9 cellular contexts compared by ENCODE assay signal in the genomic region with DNA sequence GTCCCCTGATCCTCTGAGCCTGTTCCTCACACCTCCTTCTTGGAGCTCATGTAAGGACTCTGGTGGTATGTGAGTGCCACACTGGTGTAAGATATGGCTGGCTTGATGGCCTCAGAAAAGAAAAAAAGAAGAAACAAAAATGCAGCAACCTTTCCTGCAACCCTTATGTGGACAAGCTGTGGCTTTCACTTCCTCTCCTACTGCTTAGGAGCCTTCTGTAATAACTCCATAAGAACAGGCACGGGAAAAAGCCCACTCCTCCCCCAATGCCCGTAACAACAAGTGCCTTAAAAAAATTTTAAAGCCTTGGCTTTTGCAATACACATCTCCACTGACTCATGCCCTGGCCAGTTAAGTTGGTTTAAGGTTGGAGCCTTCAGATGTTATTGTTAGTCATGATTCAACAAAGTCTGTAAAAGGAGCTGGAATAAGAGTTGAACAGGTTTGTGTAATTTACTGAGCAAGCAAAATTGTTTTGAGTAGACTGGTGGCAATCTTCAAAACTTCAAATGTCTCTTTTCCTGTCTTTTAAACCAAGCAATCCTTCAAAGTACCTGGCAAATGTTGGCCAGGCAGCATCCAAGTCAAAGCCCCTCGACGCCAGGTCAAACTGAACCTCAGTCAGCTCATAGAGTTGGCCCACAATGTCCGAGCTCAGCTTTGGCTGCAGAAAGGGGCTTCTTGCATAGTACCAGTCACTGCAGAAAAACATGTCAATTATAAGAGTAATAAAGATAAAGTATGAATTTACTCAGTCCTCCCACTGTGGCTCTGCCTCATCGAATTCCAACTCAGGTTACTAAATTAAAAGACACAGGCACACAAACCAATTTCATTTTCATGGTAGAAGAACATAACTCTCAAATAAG. TPM values are rescaled to one million over a fixed set of nuclear protein-coding genes. Genes with fewer than 3 reads are reported as not detected.
DNase-seq lines count a peak whose midpoint lies in the region; ATAC-seq and TF ChIP-seq lines count a peak whose summit lies in the region.
"Had no signal": no experiment of that assay in that cellular context is flagged by ENCODE, and none has a peak within 500 bp of the region (broad histone marks: within the 10 kb centered on the region; RNA-seq: fewer than 3 reads in every experiment).

No MANE protein-coding gene starts in this region.

- peak overlapping the region; percentile 56 for H3K27ac ChIP-seq in muscle layer of duodenum (ENCODE audit: low read length)

- H3K4me1 Mint-ChIP-seq in CD14-positive monocyte (peaks cover 35% of the 10 kb centered on the region), WTC11 (no peaks in the 10 kb centered on the region)

- CTCF ChIA-PET in WTC11 (lab: Charles Lee), result interaction anchor here (1.8 kb wide), 1 partner anchor 106 kb away, joined by 5 read pairs; no protein-coding TSS in a partner anchor

- peaks cover 0 to 2% (median 0%) of the 10 kb centered on the region in 3 donors for H3K27me3 Mint-ChIP-seq in CD14-positive monocyte (ENCODE audit: low read depth in 3 of 3)
- H3K27me3 Mint-ChIP-seq in WTC11 (ENCODE audit: low read depth), result no peaks in the 10 kb centered on the region

- TF ChIP-seq CTCF in CD14-positive monocyte (IDR thresholded peaks at IDR 0.05), result no peak
- no peak for TF ChIP-seq CTCF in WTC11 (IDR thresholded peaks at IDR 0.05)

- no peak overlapping the region for H3K4me3 ChIP-seq in muscle layer of duodenum (ENCODE audit: low read depth in 1 of 2, low read length in 2 of 2)

- H3K36me3 ChIP-seq in muscle layer of duodenum (ENCODE audit: control insufficient read depth in 1 of 2, insufficient read depth in 2 of 2, low read length in 2 of 2), result peaks cover 51 to 56% of the 10 kb centered on the region in 2 donors

- no peaks in the 10 kb centered on the region for H3K9me3 Mint-ChIP-seq in CD14-positive monocyte
- no peaks in the 10 kb centered on the region for H3K9me3 Mint-ChIP-seq in WTC11

- intact Hi-C loops in CD14-positive monocyte (cut with micrococcal nuclease), result no loop called here

- ATAC-seq in HG03108 (IDR thresholded peaks at IDR 0.05; ENCODE audit: unreplicated experiment) (no peak), WTC11 (no peak), HG02885 (IDR thresholded peaks at IDR 0.05; ENCODE audit: poor library complexity, unreplicated experiment) (no peak)

- H3K9me3 ChIP-seq in muscle layer of duodenum (ENCODE audit: control insufficient read depth in 1 of 2, low read length in 2 of 2), result no peaks in the 10 kb centered on the region

- H3K27ac Mint-ChIP-seq in CD14-positive monocyte (peak overlapping the region; percentile 92 to 98 (median 97)), WTC11 (no peak overlapping the region)

- H3K4me1 ChIP-seq in muscle layer of duodenum (ENCODE audit: control insufficient read depth in 1 of 2, insufficient read depth in 2 of 2, low read length in 2 of 2), result peaks cover 0 to 4% of the 10 kb centered on the region in 2 donors

- H3K4me3 Mint-ChIP-seq in CD14-positive monocyte (peak overlapping the region; percentile 41 to 63), WTC11 (no peak overlapping the region)

- no peaks in the 10 kb centered on the region for H3K27me3 ChIP-seq in muscle layer of duodenum (ENCODE audit: low read depth, low read length)

- H3K36me3 Mint-ChIP-seq in CD14-positive monocyte, result peaks cover 72 to 83% of the 10 kb centered on the region in 2 donors
- H3K36me3 Mint-ChIP-seq in WTC11, result peaks cover 45% of the 10 kb centered on the region

- POLR2A ChIA-PET in WTC11 (lab: Charles Lee), result no interaction called here

- DNase-seq in CD14-positive monocyte (ENCODE audit: low spot score), result peak; percentile 89
- DNase-seq in HS-5 (ENCODE audit: low read depth), result peak; percentile 74
- DNase-seq in amniotic stem cell (lab: John Stamatoyannopoulos, UW), result peak; percentile 79
- DNase-seq in WTC11 (ENCODE audit: low spot score), result no peak
- no peak for DNase-seq in HK-2 (ENCODE audit: unreplicated experiment)

TF ChIP-seq in WTC11, 78 proteins besides CTCF, POLR2A, EP300 and RAD21 (continues in another document):
- TF ChIP-seq, protein P1, sequence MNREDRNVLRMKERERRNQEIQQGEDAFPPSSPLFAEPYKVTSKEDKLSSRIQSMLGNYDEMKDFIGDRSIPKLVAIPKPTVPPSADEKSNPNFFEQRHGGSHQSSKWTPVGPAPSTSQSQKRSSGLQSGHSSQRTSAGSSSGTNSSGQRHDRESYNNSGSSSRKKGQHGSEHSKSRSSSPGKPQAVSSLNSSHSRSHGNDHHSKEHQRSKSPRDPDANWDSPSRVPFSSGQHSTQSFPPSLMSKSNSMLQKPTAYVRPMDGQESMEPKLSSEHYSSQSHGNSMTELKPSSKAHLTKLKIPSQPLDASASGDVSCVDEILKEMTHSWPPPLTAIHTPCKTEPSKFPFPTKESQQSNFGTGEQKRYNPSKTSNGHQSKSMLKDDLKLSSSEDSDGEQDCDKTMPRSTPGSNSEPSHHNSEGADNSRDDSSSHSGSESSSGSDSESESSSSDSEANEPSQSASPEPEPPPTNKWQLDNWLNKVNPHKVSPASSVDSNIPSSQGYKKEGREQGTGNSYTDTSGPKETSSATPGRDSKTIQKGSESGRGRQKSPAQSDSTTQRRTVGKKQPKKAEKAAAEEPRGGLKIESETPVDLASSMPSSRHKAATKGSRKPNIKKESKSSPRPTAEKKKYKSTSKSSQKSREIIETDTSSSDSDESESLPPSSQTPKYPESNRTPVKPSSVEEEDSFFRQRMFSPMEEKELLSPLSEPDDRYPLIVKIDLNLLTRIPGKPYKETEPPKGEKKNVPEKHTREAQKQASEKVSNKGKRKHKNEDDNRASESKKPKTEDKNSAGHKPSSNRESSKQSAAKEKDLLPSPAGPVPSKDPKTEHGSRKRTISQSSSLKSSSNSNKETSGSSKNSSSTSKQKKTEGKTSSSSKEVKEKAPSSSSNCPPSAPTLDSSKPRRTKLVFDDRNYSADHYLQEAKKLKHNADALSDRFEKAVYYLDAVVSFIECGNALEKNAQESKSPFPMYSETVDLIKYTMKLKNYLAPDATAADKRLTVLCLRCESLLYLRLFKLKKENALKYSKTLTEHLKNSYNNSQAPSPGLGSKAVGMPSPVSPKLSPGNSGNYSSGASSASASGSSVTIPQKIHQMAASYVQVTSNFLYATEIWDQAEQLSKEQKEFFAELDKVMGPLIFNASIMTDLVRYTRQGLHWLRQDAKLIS (CRISPR knock-in tag; IDR thresholded peaks at IDR 0.05; ENCODE audit: borderline replicate concordance), result no peak
- TF ChIP-seq ZNF423 (CRISPR knock-in tag; IDR thresholded peaks at IDR 0.05) (no peak), USF2 (CRISPR knock-in tag; IDR thresholded peaks at IDR 0.05) (no peak), ZNF416 (CRISPR knock-in tag; IDR thresholded peaks at IDR 0.05) (no peak), ATF3 (CRISPR knock-in tag; conservative IDR thresholded peaks at IDR 0.05) (no peak), FOXK1 (CRISPR knock-in tag; IDR thresholded peaks at IDR 0.05) (no peak), ZSCAN18 (CRISPR knock-in tag; IDR thresholded peaks at IDR 0.05) (no peak), ZNF138 (CRISPR knock-in tag; conservative IDR thresholded peaks at IDR 0.05) (no peak), ZBTB43 (CRISPR knock-in tag; IDR thresholded peaks at IDR 0.05) (no peak), E2F5 (CRISPR knock-in tag; IDR thresholded peaks at IDR 0.05) (no peak)

RNA-seq across cellular contexts. Expression of gene FYCO1, which starts 22.9 kb away (rescaled TPM):
- 1 to 10 TPM in 1 of 2 donors, under 1 TPM in 1; 0.59 to 1.3 TPM for polyA plus RNA-seq in CD14-positive monocyte
- 12.1 to 13.9 TPM (median 12.8 TPM) in 3 replicates for total RNA-seq in WTC11 (2021)

RNA-seq across cellular contexts. Expression of gene CXCR6, which starts 29.5 kb away (rescaled TPM):
- polyA plus RNA-seq in CD14-positive monocyte, result under 1 TPM in 1 of 2 donors, not detected in 1; 0.10 TPM
- total RNA-seq in WTC11 (2021), result not detected in 3 replicates
- total RNA-seq: dermis microvascular lymphatic vessel endothelial cell had no signal

RNA-seq across cellular contexts. Expression of gene XCR1, which starts 54.5 kb away (rescaled TPM):
- under 1 TPM; 0.03 to 0.05 TPM for polyA plus RNA-seq in CD14-positive monocyte
- 0.02 to 0.25 TPM in 2 of 3 replicates, not detected in the other for total RNA-seq in WTC11 (2021)
- total RNA-seq: dermis microvascular lymphatic vessel endothelial cell had no signal

Comparison
In these comparisons a context has a peak if more than half of its experiments do, and no peak if none do; other contexts are left out.
1. DNase-seq: peak in CD14-positive monocyte (single experiment), HS-5 (single experiment) and amniotic stem cell (single experiment); none in WTC11 (single experiment) and HK-2 (single experiment).